Comparison of ENCODE assay signal across 2 cellular contexts in the genomic region with DNA sequence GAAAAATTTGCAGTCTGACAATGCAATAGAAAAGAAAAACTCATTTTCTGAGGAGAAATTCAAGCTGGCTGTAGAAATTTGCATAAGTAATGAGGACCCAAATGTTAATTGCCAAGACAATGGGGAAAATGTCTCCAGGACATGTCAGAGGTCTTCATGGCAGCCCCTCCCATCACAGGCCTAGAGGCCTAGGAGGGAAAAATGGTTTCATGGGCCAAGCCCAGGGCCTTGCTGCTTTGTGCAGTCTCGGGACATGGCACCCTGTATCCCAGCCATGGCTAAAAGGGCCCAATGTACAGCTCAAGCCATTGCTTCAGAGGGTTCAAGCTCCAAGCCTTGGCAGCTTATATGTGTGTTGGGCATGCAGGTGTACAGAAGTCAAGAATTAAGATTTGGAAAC.
A peak's percentile ranks its signal among the peaks of the same experiment; 100 is the strongest.
DNase-seq lines count a peak whose midpoint lies in the region; ATAC-seq, FAIRE-seq and TF ChIP-seq lines count a peak whose summit lies in the region.
"Not testable (repeated sequence)": the region's sequence is repeated elsewhere in the genome, so short reads cannot be mapped to it uniquely, and the experiment has no call there.

No MANE protein-coding gene starts in this region.

- DNase-seq in A549 (ENCODE audit: low read depth in 1 of 2, low spot score in 1 of 2): not testable (repeated sequence)

- not testable (repeated sequence) for TF ChIP-seq CTCF in A549 (IDR thresholded peaks at IDR 0.05); HEK293 (tag by site-specific recombination; IDR thresholded peaks at IDR 0.05)

- not testable (repeated sequence) for H3K4me3 ChIP-seq in A549; HEK293 (ENCODE audit: low read depth, low read length)

- not testable (repeated sequence) for ATAC-seq in A549

- POLR2A ChIA-PET in A549 (lab: Yijun Ruan, JAX); HEK293 (lab: Yijun Ruan, JAX): not testable (repeated sequence)

- H3K4me2 ChIP-seq in A549: not testable (repeated sequence)

- not testable (repeated sequence) for H3K36me3 ChIP-seq in HEK293 (ENCODE audit: control insufficient read depth in 2 of 2, insufficient read depth in 1 of 2, low read length in 2 of 2)

- FAIRE-seq in A549 (lab: Jason Lieb, UNC): not testable (repeated sequence)

- H3K4me1 ChIP-seq in A549; HEK293 (ENCODE audit: control insufficient read depth, insufficient read depth, low read length): not testable (repeated sequence)

- WGBS in A549 (ENCODE audit: missing lambda C conversion rate): no CpG with 5 or more reads among the region's 1 CpG

- TF ChIP-seq RAD21 in A549 (conservative IDR thresholded peaks at IDR 0.05 in 1 of 2, IDR thresholded peaks at IDR 0.05 in 1 of 2): not testable (repeated sequence)

- H3K9me3 ChIP-seq in A549; HEK293 (ENCODE audit: control insufficient read depth, insufficient read depth, low read depth, low read length): not testable (repeated sequence)

- CTCF ChIA-PET in A549 (lab: Yijun Ruan, JAX); HEK293 (lab: Yijun Ruan, JAX): not testable (repeated sequence)

- not testable (repeated sequence) for TF ChIP-seq POLR2A in A549 (IDR thresholded peaks at IDR 0.05; ENCODE audit: low read length)

- H3K27ac ChIP-seq in A549; HEK293 (ENCODE audit: extremely low read depth, low read depth, low read length): not testable (repeated sequence)

- not testable (repeated sequence) for TF ChIP-seq EP300 in A549 (IDR thresholded peaks at IDR 0.05)

TF ChIP-seq in A549, 52 proteins besides CTCF, POLR2A, EP300 and RAD21:
- peak; percentile 53 for TF ChIP-seq ZFP36 (IDR thresholded peaks at IDR 0.05; ENCODE audit: borderline replicate concordance, partially characterized antibody)
TF ChIP-seq in A549: peak in this region for 1; not testable (repeated sequence) for 51.

TF ChIP-seq in HEK293, 187 proteins besides CTCF, POLR2A, EP300 and RAD21:
- TF ChIP-seq ZNF585B (tag by site-specific recombination; IDR thresholded peaks at IDR 0.05): peak; percentile 59
TF ChIP-seq in HEK293: peak in this region for 1; not testable (repeated sequence) for 186.
